ENCODE assay signal across 8 cellular contexts in the genomic region with DNA sequence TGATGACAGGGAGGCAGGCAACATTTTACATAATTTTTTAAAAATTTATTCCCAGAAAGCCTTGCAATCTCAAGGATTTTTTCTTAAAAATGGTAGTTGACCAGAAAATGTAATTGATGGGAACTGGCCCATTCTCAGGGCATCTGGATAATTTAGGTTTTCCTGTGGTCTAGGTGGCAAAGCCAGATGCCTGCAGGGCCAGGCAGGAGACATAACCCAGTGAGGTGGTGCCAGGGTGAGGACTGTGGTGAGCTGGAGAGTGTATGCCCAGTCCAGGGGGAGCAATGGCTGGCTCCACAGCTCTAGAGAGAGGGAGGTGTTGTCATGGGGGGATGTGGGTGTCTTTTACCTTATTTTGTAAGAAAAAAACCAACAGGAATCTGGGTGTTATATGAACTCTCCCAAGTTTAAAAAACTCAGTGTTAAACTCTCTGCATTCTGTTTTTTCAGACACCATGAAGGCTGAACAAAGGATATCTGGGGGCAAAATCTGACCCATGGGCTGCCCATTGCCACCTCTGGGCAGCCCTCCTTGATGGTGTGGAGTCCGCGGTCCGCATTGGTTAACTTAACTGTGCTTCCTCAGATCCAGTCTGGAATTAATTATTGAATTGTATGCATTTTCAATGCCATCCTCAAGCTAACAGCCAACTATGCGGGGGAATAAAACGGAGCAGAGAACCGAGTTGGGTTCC. TPM values are rescaled to one million over a fixed set of nuclear protein-coding genes. Genes with fewer than 3 reads are reported as not detected.
DNase-seq lines count a peak whose midpoint lies in the region; ATAC-seq and TF ChIP-seq lines count a peak whose summit lies in the region.

No MANE protein-coding gene starts in this region.

- no peak overlapping the region for H4K8ac ChIP-seq in trophoblast cell (ENCODE audit: low read depth, low read length)

- H3K9ac ChIP-seq in fibroblast of lung (ENCODE audit: insufficient read depth, low read length) (peak overlapping the region; percentile 5), trophoblast cell (ENCODE audit: low read length) (peak overlapping the region; percentile 2)

- no peaks in the 10 kb centered on the region for H3K79me2 ChIP-seq in fibroblast of lung (ENCODE audit: control insufficient read depth, insufficient read depth, low read length)
- no peaks in the 10 kb centered on the region for H3K79me2 ChIP-seq in trophoblast cell (ENCODE audit: control insufficient read depth, insufficient read depth, low read length, poor library complexity)

- no TSS peak for BruUV-seq in Panc1 (replicated peaks; lab: Mats Ljungman, UMichigan)

- peak overlapping the region; percentile 36; the same call in 1 of the 2 replicates for H3K27ac ChIP-seq in Panc1 (ENCODE audit: low read length)
- H3K27ac ChIP-seq in fibroblast of lung (ENCODE audit: insufficient read depth, low read length) = no peak overlapping the region
- H3K27ac ChIP-seq in trophoblast cell (ENCODE audit: low read depth, low read length) = no peak overlapping the region
- no peak overlapping the region for H3K27ac ChIP-seq in adrenal gland

- H3K79me1 ChIP-seq in trophoblast cell (ENCODE audit: low read length) = no peaks in the 10 kb centered on the region

- WGBS in trophoblast cell (ENCODE audit: extremely low coverage, insufficient coverage, insufficient read length) = no CpG with 5 or more reads among the region's 6 CpGs
- 18 to 27% (median 23%) methylated on average over 6 of the region's 6 CpGs for WGBS in adrenal gland, 4 donors

- POLR2A ChIA-PET in Panc1 (lab: Charles Lee) = no interaction called here

- H3K36me3 ChIP-seq in Panc1 (ENCODE audit: control insufficient read depth, insufficient read depth, low read length) = no peaks in the 10 kb centered on the region
- H3K36me3 ChIP-seq in fibroblast of lung (ENCODE audit: control insufficient read depth, insufficient read depth, low read length) = no peaks in the 10 kb centered on the region
- H3K36me3 ChIP-seq in trophoblast cell (ENCODE audit: control insufficient read depth in 1 of 2, insufficient read depth in 2 of 2, low read length in 2 of 2) = no peaks in the 10 kb centered on the region
- no peaks in the 10 kb centered on the region for H3K36me3 ChIP-seq in adrenal gland (replicated peaks in 1 of 2)

- no peak overlapping the region for H2BK12ac ChIP-seq in trophoblast cell (ENCODE audit: low read length)

- H3K4me3 ChIP-seq in Panc1 (ENCODE audit: low read depth in 2 of 2, low read length in 2 of 2) (peak overlapping the region in 1 of 2 experiments; percentile 51; a peak in 2 of 4 replicates), fibroblast of lung (replicated peaks in 1 of 4; ENCODE audit: control extremely low read depth in 1 of 4, insufficient read depth in 1 of 4, low read depth in 3 of 4, low read length in 4 of 4) (peak overlapping the region in 1 of 4 experiments; percentile 34), trophoblast cell (ENCODE audit: low read depth, low read length) (no peak overlapping the region), adrenal gland (no peak overlapping the region)

- no peaks in the 10 kb centered on the region for H3K4me1 ChIP-seq in Panc1 (ENCODE audit: control insufficient read depth, insufficient read depth, low read length)
- H3K4me1 ChIP-seq in fibroblast of lung (ENCODE audit: control insufficient read depth, extremely low read depth, insufficient read depth, low read length) = peaks cover 3% of the 10 kb centered on the region
- H3K4me1 ChIP-seq in trophoblast cell (ENCODE audit: control insufficient read depth in 1 of 2, insufficient read depth in 2 of 2, low read length in 2 of 2) = no peaks in the 10 kb centered on the region
- H3K4me1 ChIP-seq in adrenal gland (replicated peaks in 1 of 2) = no peaks in the 10 kb centered on the region

- H2AFZ ChIP-seq in fibroblast of lung (ENCODE audit: low read length) (peak overlapping the region; percentile 82), trophoblast cell (ENCODE audit: insufficient read depth, low read length, poor library complexity) (no peak overlapping the region)

- DNase-seq in Daoy (ENCODE audit: low read depth) (peak; percentile 52), Panc1 (ENCODE audit: low read depth, low spot score) (no peak), fibroblast of lung (ENCODE audit: low read depth in 2 of 2) (no peak), trophoblast cell (no peak), NCI-H146 (lab: John Stamatoyannopoulos, UW) (no peak), adrenal gland (no peak), KBM-7 (no peak)

- no peak overlapping the region for H2AK5ac ChIP-seq in trophoblast cell (ENCODE audit: low read length)

- H4K91ac ChIP-seq in trophoblast cell (ENCODE audit: low read depth, low read length) = no peak overlapping the region

- CTCF ChIA-PET in Panc1 (lab: Charles Lee) = interaction anchor here (1.3 to 2.0 kb wide), 2 partner anchors 278 to 280 kb away, joined by 4 to 6 read pairs; no protein-coding TSS in a partner anchor

- intact Hi-C loops in Panc1 (cut with micrococcal nuclease; ENCODE audit: unreplicated experiment) = loop anchor here (2.0 to 5.0 kb wide), 2 partner anchors 240 to 278 kb away; no protein-coding TSS in a partner anchor
- intact Hi-C loops in adrenal gland (cut with DNase I) = loop anchor here (5.0 to 10.0 kb wide), 2 partner anchors 278 to 280 kb away; no protein-coding TSS in a partner anchor

- in situ Hi-C loops in Panc1 (cut with HindIII; ENCODE audit: low pct_unique_long_range_greater_than_20kb, low sequenced_read_pairs) = no loop called here
- in situ Hi-C loops in KBM-7 (cut with MboI; ENCODE audit: low pct_unique_long_range_greater_than_20kb, low sequenced_read_pairs) = no loop called here

- H3K27me3 ChIP-seq in Panc1 (ENCODE audit: control insufficient read depth, insufficient read depth, low read length) = no peaks in the 10 kb centered on the region
- no peaks in the 10 kb centered on the region for H3K27me3 ChIP-seq in fibroblast of lung (ENCODE audit: control insufficient read depth, insufficient read depth, low read length)
- no peaks in the 10 kb centered on the region for H3K27me3 ChIP-seq in trophoblast cell (ENCODE audit: insufficient read depth, low read length)
- H3K27me3 ChIP-seq in adrenal gland = no peaks in the 10 kb centered on the region

- no peaks in the 10 kb centered on the region for H4K20me1 ChIP-seq in fibroblast of lung (ENCODE audit: control insufficient read depth, extremely low read depth, insufficient read depth, low read length)

- no peak overlapping the region for H2BK120ac ChIP-seq in trophoblast cell (ENCODE audit: insufficient read depth, low read length, poor library complexity)

- H3K4me2 ChIP-seq in fibroblast of lung (ENCODE audit: extremely low read depth, insufficient read depth, low read length) = peak overlapping the region; percentile 92
- peak overlapping the region; percentile 42 for H3K4me2 ChIP-seq in trophoblast cell (ENCODE audit: low read length)

- no peak overlapping the region for H3K14ac ChIP-seq in trophoblast cell (ENCODE audit: low read length)

- no peak overlapping the region for H3K18ac ChIP-seq in trophoblast cell (ENCODE audit: low read length)

- peak; percentile 64 for ATAC-seq in Panc1
- no peak for ATAC-seq in HG03045 (IDR thresholded peaks at IDR 0.05; ENCODE audit: unreplicated experiment)

- H2BK5ac ChIP-seq in trophoblast cell (ENCODE audit: low read depth, low read length, poor library complexity) = no peak overlapping the region

- no peak for TF ChIP-seq POLR2A in adrenal gland (IDR thresholded peaks at IDR 0.05)

- H3K23ac ChIP-seq in trophoblast cell (ENCODE audit: low read length) = no peak overlapping the region

- no peak overlapping the region for H4K12ac ChIP-seq in trophoblast cell (ENCODE audit: low read depth, low read length)

- no peak overlapping the region for H3K4ac ChIP-seq in trophoblast cell (ENCODE audit: low read depth, low read length)

- H3K9me3 ChIP-seq in Panc1 (ENCODE audit: control insufficient read depth, insufficient read depth, low read depth, low read length) (peaks cover 4% of the 10 kb centered on the region; the same call in 1 of the 2 replicates), fibroblast of lung (ENCODE audit: control insufficient read depth, insufficient read depth, low read depth, low read length) (no peaks in the 10 kb centered on the region), trophoblast cell (ENCODE audit: insufficient read depth, low read depth, low read length) (no peaks in the 10 kb centered on the region), adrenal gland (replicated peaks in 1 of 3) (no peaks in the 10 kb centered on the region)

- TF ChIP-seq CTCF in Panc1 (IDR thresholded peaks at IDR 0.05) (no peak), fibroblast of lung (conservative IDR thresholded peaks at IDR 0.05 in 1 of 2, IDR thresholded peaks at IDR 0.05 in 1 of 2; ENCODE audit: low read depth in 1 of 2, low read length in 2 of 2) (no peak), adrenal gland (IDR thresholded peaks at IDR 0.05) (no peak)

RNA-seq across cellular contexts. Expression of gene BOD1, which starts 43.9 kb away (rescaled TPM):
- 87.7 and 93.3 TPM in 2 replicates for total RNA-seq in Daoy (2014; rRNA removed; shearing (Covaris generic))
- 86.1 TPM for total RNA-seq in Panc1 (2021; ENCODE audit: unreplicated experiment)
- polyA plus RNA-seq in Panc1 (2012; ENCODE audit: insufficient read length) = 69.9 TPM
- total RNA-seq in fibroblast of lung = 86.9 and 93.7 TPM in 2 replicates
- polyA plus RNA-seq in fibroblast of lung = 60.7 and 69.1 TPM in 2 replicates
- polyA plus RNA-seq in fibroblast of lung (2012) = 49.6 and 56.7 TPM in 2 replicates
- polyA minus RNA-seq in fibroblast of lung (ENCODE audit: low replicate concordance) = 4.4 and 15.0 TPM in 2 replicates
- polyA plus RNA-seq in trophoblast cell (2013) = 58.2 and 60.5 TPM in 2 replicates
- 10 to 100 TPM; 41.4 to 65.3 (median 54.2) TPM for total RNA-seq in adrenal gland
- polyA plus RNA-seq in adrenal gland = 10 to 100 TPM; 30.0 to 98.6 (median 35.2) TPM
